ENCODE assay signal across 30 cellular contexts in the genomic region with DNA sequence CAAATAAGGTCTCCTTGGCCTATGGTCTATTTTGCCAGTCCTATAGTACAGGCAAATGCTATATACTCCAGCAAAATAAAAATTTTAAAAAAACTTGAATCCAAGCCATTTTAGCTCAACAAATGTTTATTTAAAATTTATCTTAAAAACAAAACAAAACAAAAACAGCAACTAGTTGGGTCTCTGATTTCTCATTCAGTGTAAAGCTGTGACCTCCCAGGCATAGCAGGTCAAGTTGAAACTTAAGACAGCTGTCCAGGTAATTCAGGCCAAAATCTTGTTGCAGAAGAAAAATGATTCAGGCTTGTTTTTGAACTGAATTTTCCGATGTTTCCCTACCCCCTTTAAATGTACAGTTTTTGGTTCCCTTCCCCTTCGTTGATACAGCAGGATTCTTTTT. TPM values are rescaled to one million over a fixed set of nuclear protein-coding genes. Genes with fewer than 3 reads are reported as not detected.
DNase-seq lines count a peak whose midpoint lies in the region; ATAC-seq, FAIRE-seq and TF ChIP-seq lines count a peak whose summit lies in the region.
"Had no signal": no experiment of that assay in that cellular context is flagged by ENCODE, and none has a peak within 500 bp of the region (broad histone marks: within the 10 kb centered on the region; RNA-seq: fewer than 3 reads in every experiment).

No MANE protein-coding gene starts in this region.

- TF ChIP-seq EP300 in transverse colon (IDR thresholded peaks at IDR 0.05; ENCODE audit: low read depth) = no peak

- peak; percentile 23 for DNase-seq in MM.1S
- DNase-seq in astrocyte (ENCODE audit: low read depth) = no peak
- no peak for DNase-seq in mesothelial cell of epicardium (ENCODE audit: low spot score in 2 of 2, unreplicated experiment in 2 of 2)
- DNase-seq in transverse colon = no peak
- no peak for DNase-seq in SKM-1 (lab: John Stamatoyannopoulos, UW; ENCODE audit: unreplicated experiment)
- DNase-seq in testis = no peak
- DNase-seq: activated CD4-positive, alpha-beta T cell treated with anti-CD3 and anti-CD28 coated beads for 36 hours; activated CD8-positive, alpha-beta memory T cell treated with anti-CD3 and anti-CD28 coated beads, Interleukin-2, amount 50 U/mL, for 48 hours; activated CD8-positive, alpha-beta T cell treated with anti-CD3 and anti-CD28 coated beads for 36 hours; CD8-positive, alpha-beta memory T cell; hypothalamus; left colon; naive thymus-derived CD4-positive, alpha-beta T cell; NCI-H1417; NCI-H2029 treated with DMSO at 0.1 percent for 48 hours; NCI-H2227 treated with DMSO at 0.1 percent for 48 hours; Peyer's patch; psoas muscle; SIG-M5 had no signal

- in situ Hi-C loops in transverse colon (cut with MboI; ENCODE audit: low pct_ligation_motif_present in 1 of 4, low pct_unique_long_range_greater_than_20kb in 1 of 4, low sequenced_read_pairs in 3 of 4) = no loop called here

- WGBS in transverse colon (ENCODE audit: low coverage in 1 of 2), 2 donors = 74 to 79% methylated on average over 2 of the region's 2 CpGs
- 61 to 81% methylated on average over 2 of the region's 2 CpGs for WGBS in testis, 2 donors

- H3K36me3 ChIP-seq in MM.1S (replicated peaks; ENCODE audit: insufficient read depth, low read length) = peaks cover 11% of the 10 kb centered on the region
- no peaks in the 10 kb centered on the region for H3K36me3 ChIP-seq in astrocyte (ENCODE audit: insufficient read depth, low read length)
- H3K36me3 ChIP-seq in transverse colon = no peaks in the 10 kb centered on the region
- no peaks in the 10 kb centered on the region for H3K36me3 ChIP-seq in testis (ENCODE audit: low read depth, missing control alignments)
- H3K36me3 ChIP-seq: Peyer's patch had no signal

- H3K4me1 Mint-ChIP-seq in astrocyte (ENCODE audit: low read depth, unreplicated experiment) (peaks cover 39% of the 10 kb centered on the region), mesothelial cell of epicardium (peaks cover 49% of the 10 kb centered on the region)
- H3K4me1 Mint-ChIP-seq: stimulated activated memory B cell treated with anti-CD40 and anti-IgM and Interleukin-4, amounts not matched to agents 10 μg/mL and 1 μg/mL and 100 μg/mL, for 72 hours had no signal

- peaks cover 68% of the 10 kb centered on the region for H3K79me2 ChIP-seq in MM.1S (ENCODE audit: low read length)
- no peaks in the 10 kb centered on the region for H3K79me2 ChIP-seq in astrocyte (ENCODE audit: insufficient read depth, low read length)

- no peaks in the 10 kb centered on the region for H3K9me2 ChIP-seq in MM.1S (replicated peaks; ENCODE audit: insufficient read depth, low read length)

- H3K4me2 ChIP-seq in MM.1S (ENCODE audit: low read depth, low read length) (peak overlapping the region; percentile 83), astrocyte (ENCODE audit: low read length) (no peak overlapping the region)

- H3K27ac Mint-ChIP-seq in astrocyte (ENCODE audit: unreplicated experiment) (peak overlapping the region; percentile 41), mesothelial cell of epicardium (peak overlapping the region; percentile 70)
- H3K27ac Mint-ChIP-seq: activated CD4-positive, alpha-beta T cell treated with anti-CD3 and anti-CD28 coated beads for 36 hours; activated CD8-positive, alpha-beta T cell treated with anti-CD3 and anti-CD28 coated beads for 36 hours; stimulated activated memory B cell treated with anti-CD40 and anti-IgM and Interleukin-4, amounts not matched to agents 10 μg/mL and 1 μg/mL and 100 μg/mL, for 72 hours had no signal

- H3K9ac ChIP-seq in MM.1S (ENCODE audit: low read length) (peak overlapping the region; percentile 58), astrocyte (ENCODE audit: low read length) (no peak overlapping the region)

- H3K9me3 ChIP-seq in MM.1S (replicated peaks; ENCODE audit: insufficient read depth, low read length) (no peaks in the 10 kb centered on the region), astrocyte (ENCODE audit: insufficient read depth, low read depth, low read length) (no peaks in the 10 kb centered on the region), transverse colon (no peaks in the 10 kb centered on the region), testis (no peaks in the 10 kb centered on the region)
- H3K9me3 ChIP-seq: gastroesophageal sphincter, Peyer's patch, psoas muscle had no signal

- H3F3A ChIP-seq in MM.1S (ENCODE audit: insufficient read depth, low read length) = peaks cover 50% of the 10 kb centered on the region

- H3K27me3 Mint-ChIP-seq in astrocyte (ENCODE audit: low read depth, unreplicated experiment) (no peaks in the 10 kb centered on the region), mesothelial cell of epicardium (ENCODE audit: low read depth) (no peaks in the 10 kb centered on the region)
- H3K27me3 Mint-ChIP-seq: activated CD4-positive, alpha-beta T cell treated with anti-CD3 and anti-CD28 coated beads for 36 hours; activated CD8-positive, alpha-beta T cell treated with anti-CD3 and anti-CD28 coated beads for 36 hours had no signal

- ATAC-seq in HG03108 (IDR thresholded peaks at IDR 0.05; ENCODE audit: unreplicated experiment) = no peak
- ATAC-seq: activated CD4-positive, alpha-beta T cell treated with anti-CD3 and anti-CD28 coated beads for 36 hours; activated CD8-positive, alpha-beta T cell treated with anti-CD3 and anti-CD28 coated beads for 36 hours; activated naive CD4-positive, alpha-beta T cell treated with anti-CD3 and anti-CD28 coated beads, Interleukin-2, amount 50 U/mL, for 72 hours; GM12878; left colon; naive thymus-derived CD4-positive, alpha-beta T cell; psoas muscle; stimulated activated memory B cell treated with anti-CD40 and anti-IgM and Interleukin-4, amounts not matched to agents 10 μg/mL and 1 μg/mL and 100 μg/mL, for 72 hours had no signal

- H3K4me3 Mint-ChIP-seq in astrocyte (ENCODE audit: unreplicated experiment) = no peak overlapping the region
- no peak overlapping the region for H3K4me3 Mint-ChIP-seq in mesothelial cell of epicardium
- H3K4me3 Mint-ChIP-seq: activated CD4-positive, alpha-beta T cell treated with anti-CD3 and anti-CD28 coated beads for 36 hours; activated CD8-positive, alpha-beta T cell treated with anti-CD3 and anti-CD28 coated beads for 36 hours; CD8-positive, alpha-beta memory T cell; naive thymus-derived CD4-positive, alpha-beta T cell; stimulated activated memory B cell treated with anti-CD40 and anti-IgM and Interleukin-4, amounts not matched to agents 10 μg/mL and 1 μg/mL and 100 μg/mL, for 72 hours; T-helper 2 cell treated with Interferon-gamma antibody and Interleukin-4, amounts not matched to agents 5 μg/mL and 100 μg/mL, for 36 hours had no signal

- H4K20me1 ChIP-seq in MM.1S (ENCODE audit: insufficient read depth, low read length) (no peaks in the 10 kb centered on the region), astrocyte (ENCODE audit: insufficient read depth, low read length) (no peaks in the 10 kb centered on the region)

- peak overlapping the region; percentile 36; the same call in 1 of the 2 replicates for H3K4me3 ChIP-seq in MM.1S (ENCODE audit: low read length)
- H3K4me3 ChIP-seq in astrocyte (ENCODE audit: insufficient read depth, low read depth, low read length) = no peak overlapping the region
- no peak overlapping the region for H3K4me3 ChIP-seq in transverse colon
- H3K4me3 ChIP-seq in testis = no peak overlapping the region
- H3K4me3 ChIP-seq: gastroesophageal sphincter, GM12878, Peyer's patch, psoas muscle had no signal

- no peak for FAIRE-seq in astrocyte (lab: Jason Lieb, UNC)
- FAIRE-seq: bronchial epithelial cell, colon, GM12878, GM19239, H54 had no signal

- H2AFZ ChIP-seq in MM.1S (ENCODE audit: low read length) (0 out of 2 replicates have a peak overlapping the region, but pooled peaks have one; percentile 14), astrocyte (ENCODE audit: low read depth, low read length) (no peak overlapping the region)

- intact Hi-C loops in transverse colon (cut with DNase I; ENCODE audit: low total_unique reads) (no loop called here), testis (cut with DNase I; ENCODE audit: low total_unique reads) (no loop called here)

- H3K4me1 ChIP-seq in MM.1S (ENCODE audit: low read length) (peaks cover 55% of the 10 kb centered on the region), astrocyte (ENCODE audit: insufficient read depth, low read length) (peaks cover 11% of the 10 kb centered on the region), transverse colon (peaks cover 0 to 18% (median 2%) of the 10 kb centered on the region in 4 donors), testis (peaks cover 15% of the 10 kb centered on the region)
- H3K4me1 ChIP-seq: psoas muscle had no signal

- peaks cover 15% of the 10 kb centered on the region for H3K36me3 Mint-ChIP-seq in astrocyte (ENCODE audit: low read depth, unreplicated experiment)
- peaks cover 5% of the 10 kb centered on the region for H3K36me3 Mint-ChIP-seq in mesothelial cell of epicardium
- H3K36me3 Mint-ChIP-seq: activated naive CD4-positive, alpha-beta T cell treated with anti-CD3 and anti-CD28 coated beads, Interleukin-2, amount 50 U/mL, for 72 hours; CD8-positive, alpha-beta memory T cell; naive thymus-derived CD4-positive, alpha-beta T cell had no signal

- peak overlapping the region; percentile 99 for H3K27ac ChIP-seq in MM.1S (ENCODE audit: low read length)
- H3K27ac ChIP-seq in astrocyte (ENCODE audit: low read depth, low read length) = no peak overlapping the region
- peak overlapping the region; percentile 25 to 71 (median 38) for H3K27ac ChIP-seq in transverse colon
- no peak overlapping the region for H3K27ac ChIP-seq in testis
- H3K27ac ChIP-seq: HL-60, psoas muscle had no signal

- H3K27me3 ChIP-seq in MM.1S (replicated peaks; ENCODE audit: insufficient read depth, low read length) (no peaks in the 10 kb centered on the region), astrocyte (ENCODE audit: insufficient read depth, low read length) (no peaks in the 10 kb centered on the region), transverse colon (no peaks in the 10 kb centered on the region), testis (no peaks in the 10 kb centered on the region)
- H3K27me3 ChIP-seq: gastroesophageal sphincter, Peyer's patch had no signal

- TF ChIP-seq POLR2A in transverse colon (IDR thresholded peaks at IDR 0.05) (no peak), testis (IDR thresholded peaks at IDR 0.05) (no peak)

- H3K9me3 Mint-ChIP-seq in astrocyte (ENCODE audit: unreplicated experiment) = no peaks in the 10 kb centered on the region
- no peaks in the 10 kb centered on the region for H3K9me3 Mint-ChIP-seq in mesothelial cell of epicardium
- H3K9me3 Mint-ChIP-seq: activated CD8-positive, alpha-beta T cell treated with anti-CD3 and anti-CD28 coated beads for 36 hours; activated naive CD4-positive, alpha-beta T cell treated with anti-CD3 and anti-CD28 coated beads, Interleukin-2, amount 50 U/mL, for 72 hours; CD8-positive, alpha-beta memory T cell; naive thymus-derived CD4-positive, alpha-beta T cell; stimulated activated memory B cell treated with anti-CD40 and anti-IgM and Interleukin-4, amounts not matched to agents 10 μg/mL and 1 μg/mL and 100 μg/mL, for 72 hours; T-helper 2 cell treated with Interferon-gamma antibody and Interleukin-4, amounts not matched to agents 5 μg/mL and 100 μg/mL, for 36 hours had no signal

- TF ChIP-seq CTCF in MM.1S (IDR thresholded peaks at IDR 0.05; ENCODE audit: low read length) (no peak), astrocyte (IDR thresholded peaks at IDR 0.05; ENCODE audit: insufficient read depth, low read depth, low read length) (no peak), mesothelial cell of epicardium (IDR thresholded peaks at IDR 0.05; ENCODE audit: unreplicated experiment) (no peak), transverse colon (IDR thresholded peaks at IDR 0.05) (no peak), testis (IDR thresholded peaks at IDR 0.05) (no peak)

RNA-seq across cellular contexts. Expression of gene CABLES1, which starts 58.4 kb away (rescaled TPM):
- total RNA-seq in astrocyte (12.2 and 14.5 TPM in 2 replicates), mesothelial cell of epicardium (11.3 to 12.7 TPM (median 12.0 TPM) in 3 replicates), transverse colon (10 to 100 TPM in 1 of 4 donors, 1 to 10 TPM in 3; 1.5 to 11.9 (median 6.1) TPM), testis (10 to 100 TPM; 12.0 to 15.8 TPM)
- 6.2 TPM for polyA plus RNA-seq in testis (ENCODE audit: insufficient read depth, low read depth, low replicate concordance)
- polyA plus RNA-seq: naive thymus-derived CD4-positive, alpha-beta T cell had no signal

Comparison
In these comparisons a context has a peak if more than half of its experiments do, and no peak if none do; other contexts are left out.
1. H3K27ac ChIP-seq: peak in MM.1S (single experiment) and transverse colon (4 of 4); none in astrocyte (single experiment) and testis (0 of 2).